11 cellular contexts compared by ENCODE assay signal in genomic region chr1:153669606-153670005, GRCh38. TPM values are rescaled to one million over a fixed set of nuclear protein-coding genes. Genes with fewer than 3 reads are reported as not detected.
DNase-seq lines count a peak whose midpoint lies in the region; ATAC-seq, FAIRE-seq and TF ChIP-seq lines count a peak whose summit lies in the region.
"Had no signal": no experiment of that assay in that cellular context is flagged by ENCODE, and none has a peak within 500 bp of the region (broad histone marks: within the 10 kb centered on the region; RNA-seq: fewer than 3 reads in every experiment).

No MANE protein-coding gene starts in this region.

- 79% methylated on average over 6 of the region's 6 CpGs for WGBS in A549 (ENCODE audit: missing lambda C conversion rate)

- no peak for TF ChIP-seq EP300 in A549 (IDR thresholded peaks at IDR 0.05)

- H3K27me3 Mint-ChIP-seq in HFFc6 (ENCODE audit: insufficient read depth) = no peaks in the 10 kb centered on the region; the same call in 1 of the 2 replicates
- no peaks in the 10 kb centered on the region for H3K27me3 Mint-ChIP-seq in effector memory CD8-positive, alpha-beta T cell

- H3K27ac ChIP-seq in A549 (peak overlapping the region in 1 of 2 experiments; percentile 90; a peak in 2 of 6 replicates), colonic mucosa (no peak overlapping the region)

- peak overlapping the region; percentile 97 for H3K4me2 ChIP-seq in A549

- intact Hi-C loops in colonic mucosa (cut with DNase I) = loop anchor here (10.0 kb wide), 2 partner anchors 95 to 315 kb away; partner anchors contain the start of gene RAB13

- no peaks in the 10 kb centered on the region for H3K9me3 Mint-ChIP-seq in HFFc6
- H3K9me3 Mint-ChIP-seq in effector memory CD8-positive, alpha-beta T cell = no peaks in the 10 kb centered on the region

- FAIRE-seq in A549 (lab: Jason Lieb, UNC) = no peak

- POLR2A ChIA-PET in A549 (lab: Yijun Ruan, JAX) = interaction anchor here (1.6 kb wide), 1 partner anchor 11 kb away, joined by 4 read pairs; no protein-coding TSS in a partner anchor

- peaks cover 32% of the 10 kb centered on the region for H3K4me1 Mint-ChIP-seq in HFFc6 (ENCODE audit: low read depth)
- H3K4me1 Mint-ChIP-seq in effector memory CD8-positive, alpha-beta T cell (ENCODE audit: low read depth in 2 of 2) = peaks cover 5 to 18% of the 10 kb centered on the region in 2 donors

- DNase-seq in A549 (ENCODE audit: low read depth in 1 of 2, low spot score in 1 of 2) (no peak), HFFc6 (no peak), colonic mucosa (no peak), NCI-H146 treated with DMSO at 0.1 percent for 48 hours (lab: John Stamatoyannopoulos, UW; ENCODE audit: unreplicated experiment) (no peak), H4 (ENCODE audit: low spot score) (no peak), D341Med (ENCODE audit: low spot score) (no peak)
- DNase-seq in effector memory CD8-positive, alpha-beta T cell = no peak
- DNase-seq: left colon, NCI-H187 treated with DMSO at 0.1 percent for 48 hours had no signal

- CTCF ChIA-PET in A549 (lab: Yijun Ruan, JAX) = interaction anchor here (1.4 to 4.1 kb wide), 4 partner anchors 8 to 97 kb away, joined by 4 to 13 read pairs (median 8); partner anchors contain the start of gene S100A13

- peaks cover 23% of the 10 kb centered on the region for H3K36me3 Mint-ChIP-seq in HFFc6 (ENCODE audit: low read depth)
- H3K36me3 Mint-ChIP-seq in effector memory CD8-positive, alpha-beta T cell (ENCODE audit: insufficient read depth) = peaks cover 54% of the 10 kb centered on the region

- TF ChIP-seq CTCF in A549 (IDR thresholded peaks at IDR 0.05) (no peak), HFFc6 (IDR thresholded peaks at IDR 0.05) (no peak), colonic mucosa (IDR thresholded peaks at IDR 0.05) (no peak)

- H3K36me3 ChIP-seq in colonic mucosa = peaks cover 24% of the 10 kb centered on the region
- H3K36me3 ChIP-seq in mucosa of stomach (ENCODE audit: control insufficient read depth, insufficient read depth, low read length) = peaks cover 6% of the 10 kb centered on the region

- no peak overlapping the region for H3K4me3 Mint-ChIP-seq in HFFc6
- H3K4me3 Mint-ChIP-seq in effector memory CD8-positive, alpha-beta T cell = no peak overlapping the region

- H3K27ac Mint-ChIP-seq in HFFc6 = peak overlapping the region; percentile 43; the same call in 1 of the 2 replicates
- H3K27ac Mint-ChIP-seq in effector memory CD8-positive, alpha-beta T cell = peak overlapping the region in 1 of 2 donors; percentile 71

- ATAC-seq in A549 = no peak
- ATAC-seq in effector memory CD8-positive, alpha-beta T cell (replicated peaks) = no peak

- H3K9ac ChIP-seq in colonic mucosa (ENCODE audit: low read depth in 2 of 2, low read length in 2 of 2) = peak overlapping the region; percentile 90 to 95
- peak overlapping the region; percentile 94 for H3K9ac ChIP-seq in mucosa of stomach (ENCODE audit: low read length)

- peaks cover 10% of the 10 kb centered on the region for H3K4me1 ChIP-seq in A549
- H3K4me1 ChIP-seq in colonic mucosa = peaks cover 9% of the 10 kb centered on the region
- H3K4me1 ChIP-seq in mucosa of stomach (ENCODE audit: control insufficient read depth, insufficient read depth, low read length) = peaks cover 4% of the 10 kb centered on the region

- H3K27me3 ChIP-seq in colonic mucosa (no peaks in the 10 kb centered on the region), mucosa of stomach (ENCODE audit: control insufficient read depth, insufficient read depth, low read length) (no peaks in the 10 kb centered on the region)
- H3K27me3 ChIP-seq: adrenal gland had no signal

- H3K4me3 ChIP-seq in A549 (peak overlapping the region; percentile 78), colonic mucosa (peak overlapping the region; percentile 93), mucosa of stomach (ENCODE audit: low read length) (peak overlapping the region; percentile 67)

- TF ChIP-seq RAD21 in A549 (conservative IDR thresholded peaks at IDR 0.05 in 1 of 2, IDR thresholded peaks at IDR 0.05 in 1 of 2) = no peak

- H3K9me3 ChIP-seq in A549 (no peaks in the 10 kb centered on the region), colonic mucosa (no peaks in the 10 kb centered on the region), mucosa of stomach (ENCODE audit: control insufficient read depth, low read length) (no peaks in the 10 kb centered on the region)
- H3K9me3 ChIP-seq: adrenal gland had no signal

- no peak for TF ChIP-seq POLR2A in A549 (IDR thresholded peaks at IDR 0.05; ENCODE audit: low read length)

TF ChIP-seq in A549, 52 proteins besides CTCF, POLR2A, EP300 and RAD21 (continues in another document):
- TF ChIP-seq HMGXB4 (CRISPR knock-in tag; IDR thresholded peaks at IDR 0.05; ENCODE audit: borderline replicate concordance) (no peak), RFX5 (IDR thresholded peaks at IDR 0.05) (no peak), POLR2AphosphoS2 (conservative IDR thresholded peaks at IDR 0.05; ENCODE audit: low read length) (no peak), JUNB (IDR thresholded peaks at IDR 0.05) (no peak), FOXS1 (CRISPR knock-in tag; IDR thresholded peaks at IDR 0.05) (no peak), FOSL2 (IDR thresholded peaks at IDR 0.05) (no peak), FOSL2 (CRISPR knock-in tag; IDR thresholded peaks at IDR 0.05) (no peak), EHF (CRISPR knock-in tag; IDR thresholded peaks at IDR 0.05) (no peak), MYC (IDR thresholded peaks at IDR 0.05; ENCODE audit: borderline replicate concordance, low read length) (no peak)

RNA-seq across cellular contexts. Expression of gene ILF2, which starts 1.2 kb away (rescaled TPM):
- 285 and 339 TPM in 2 replicates for polyA plus RNA-seq in A549 (2011; rRNA removed)
- polyA plus RNA-seq in A549 (2012; cell fraction: cytosol; rRNA removed) = 249 and 261 TPM in 2 replicates
- polyA plus RNA-seq in A549 (2012; cell fraction: nucleus; rRNA removed) = 135 and 172 TPM in 2 replicates
- polyA plus RNA-seq in A549 (2017; fragmentation: RNase III; extraction: RNeasy Plus Mini Kit Qiagen cat#74134 plus additional on column Dnase treatment) = 245 to 257 TPM (median 249 TPM) in 3 replicates
- 222 and 228 TPM in 2 replicates for polyA minus RNA-seq in A549 (2011; rRNA and poly(A)+ RNA removed)
- total RNA-seq in HFFc6 (2021; fragmentation: NEBNext Ultra II Directional; extraction: Animal tissue kit (Norgen Biotek cat#: 25700)) = 100 to 1,000 TPM; 127 to 169 (median 156) TPM
- total RNA-seq in colonic mucosa = 100 to 1,000 TPM; 105 to 171 TPM
- 345 and 420 TPM in 2 replicates for total RNA-seq in H4 (2014; rRNA removed; shearing (Covaris generic))

RNA-seq across cellular contexts. Expression of gene NPR1, which starts 8.9 kb away (rescaled TPM):
- polyA plus RNA-seq in A549 (2011; rRNA removed) (0.34 and 0.39 TPM in 2 replicates), A549 (2017; fragmentation: RNase III; extraction: RNeasy Plus Mini Kit Qiagen cat#74134 plus additional on column Dnase treatment) (0.96 to 1.9 TPM (median 1.7 TPM) in 3 replicates)
- 0.41 and 0.61 TPM in 2 replicates for polyA plus RNA-seq in A549 (2012; cell fraction: cytosol; rRNA removed)
- 1.5 and 1.6 TPM in 2 replicates for polyA plus RNA-seq in A549 (2012; cell fraction: nucleus; rRNA removed)
- polyA minus RNA-seq in A549 (2011; rRNA and poly(A)+ RNA removed) = 0.44 and 0.74 TPM in 2 replicates
- under 1 TPM in 1 of 6 experiments, not detected in 5; 0.05 TPM for total RNA-seq in HFFc6 (2021; fragmentation: NEBNext Ultra II Directional; extraction: Animal tissue kit (Norgen Biotek cat#: 25700))
- 1 to 10 TPM; 2.3 to 3.6 TPM for total RNA-seq in colonic mucosa
- total RNA-seq in H4 (2014; rRNA removed; shearing (Covaris generic)) = not detected in 2 replicates

RNA-seq across cellular contexts. Expression of gene SNAPIN, which starts 11.1 kb away (rescaled TPM):
- 70.1 and 71.4 TPM in 2 replicates for polyA plus RNA-seq in A549 (2011; rRNA removed)
- 48.9 and 54.9 TPM in 2 replicates for polyA plus RNA-seq in A549 (2012; cell fraction: cytosol; rRNA removed)
- polyA plus RNA-seq in A549 (2012; cell fraction: nucleus; rRNA removed) = 20.5 and 29.9 TPM in 2 replicates
- polyA plus RNA-seq in A549 (2017; fragmentation: RNase III; extraction: RNeasy Plus Mini Kit Qiagen cat#74134 plus additional on column Dnase treatment) = 46.6 to 52.6 TPM (median 50.5 TPM) in 3 replicates
- 26.3 and 27.6 TPM in 2 replicates for polyA minus RNA-seq in A549 (2011; rRNA and poly(A)+ RNA removed)
- total RNA-seq in HFFc6 (2021; fragmentation: NEBNext Ultra II Directional; extraction: Animal tissue kit (Norgen Biotek cat#: 25700)) = 10 to 100 TPM; 40.7 to 46.7 (median 42.4) TPM
- total RNA-seq in colonic mucosa = 10 to 100 TPM; 29.3 to 33.0 TPM
- total RNA-seq in H4 (2014; rRNA removed; shearing (Covaris generic)) = 82.5 and 98.7 TPM in 2 replicates

RNA-seq across cellular contexts. Expression of gene CHTOP, which starts 35.7 kb away (rescaled TPM):
- 81.6 and 98.1 TPM in 2 replicates for polyA plus RNA-seq in A549 (2011; rRNA removed)
- 59.1 and 75.5 TPM in 2 replicates for polyA plus RNA-seq in A549 (2012; cell fraction: cytosol; rRNA removed)
- 64.3 and 83.5 TPM in 2 replicates for polyA plus RNA-seq in A549 (2012; cell fraction: nucleus; rRNA removed)
- 76.1 to 87.8 TPM (median 79.2 TPM) in 3 replicates for polyA plus RNA-seq in A549 (2017; fragmentation: RNase III; extraction: RNeasy Plus Mini Kit Qiagen cat#74134 plus additional on column Dnase treatment)
- polyA minus RNA-seq in A549 (2011; rRNA and poly(A)+ RNA removed) = 45.5 and 48.5 TPM in 2 replicates
- 10 to 100 TPM; 48.1 to 57.9 (median 53.9) TPM for total RNA-seq in HFFc6 (2021; fragmentation: NEBNext Ultra II Directional; extraction: Animal tissue kit (Norgen Biotek cat#: 25700))
- 10 to 100 TPM; 51.3 to 88.6 TPM for total RNA-seq in colonic mucosa
- 39.3 and 42.6 TPM in 2 replicates for total RNA-seq in H4 (2014; rRNA removed; shearing (Covaris generic))

RNA-seq across cellular contexts. Expression of gene S100A1, which starts 41.4 kb away (rescaled TPM):
- polyA plus RNA-seq in A549 (2011; rRNA removed) (0.52 and 0.59 TPM in 2 replicates), A549 (2017; fragmentation: RNase III; extraction: RNeasy Plus Mini Kit Qiagen cat#74134 plus additional on column Dnase treatment) (0.67 to 0.97 TPM (median 0.88 TPM) in 3 replicates)
- 1.1 and 1.4 TPM in 2 replicates for polyA plus RNA-seq in A549 (2012; cell fraction: cytosol; rRNA removed)
- 0.22 and 0.41 TPM in 2 replicates for polyA plus RNA-seq in A549 (2012; cell fraction: nucleus; rRNA removed)
- not detected in 2 replicates for polyA minus RNA-seq in A549 (2011; rRNA and poly(A)+ RNA removed)
- total RNA-seq in HFFc6 (2021; fragmentation: NEBNext Ultra II Directional; extraction: Animal tissue kit (Norgen Biotek cat#: 25700)) = under 1 TPM in 3 of 6 experiments, not detected in 3; 0.59 to 0.96 (median 0.82) TPM
- 1 to 10 TPM in 1 of 2 donors, under 1 TPM in 1; 0.69 to 1.5 TPM for total RNA-seq in colonic mucosa
- total RNA-seq in H4 (2014; rRNA removed; shearing (Covaris generic)) = 0.91 TPM in 1 of 2 replicates, not detected in the other
